ENCODE assay signal across 1 cellular context in genomic region chr2:172084734-172085459, GRCh38.
TF ChIP-seq lines count a peak whose summit lies in the region.

No MANE protein-coding gene starts in this region.

TF ChIP-seq in HepG2, 621 proteins besides CTCF, POLR2A, EP300 and RAD21 (continued from another document and continues in another):
- TF ChIP-seq USF2 (IDR thresholded peaks at IDR 0.05; ENCODE audit: low read depth, low read length) (no peak), USF2 (CRISPR knock-in tag; IDR thresholded peaks at IDR 0.05; ENCODE audit: borderline replicate concordance) (no peak), ZBTB8A (CRISPR knock-in tag; IDR thresholded peaks at IDR 0.05; ENCODE audit: borderline replicate concordance, low read depth) (no peak), RFX5 (IDR thresholded peaks at IDR 0.05; ENCODE audit: low read depth, low read length) (no peak; the same call in 1 of the 2 replicates), RBAK (CRISPR knock-in tag; IDR thresholded peaks at IDR 0.05) (no peak), SATB2 (CRISPR knock-in tag; IDR thresholded peaks at IDR 0.05) (no peak), DRAP1 (CRISPR knock-in tag; IDR thresholded peaks at IDR 0.05) (peak; percentile 81), MEIS2 (CRISPR knock-in tag; IDR thresholded peaks at IDR 0.05) (peak; percentile 19; the same call in 1 of the 2 replicates), CCAR2 (optimal IDR thresholded peaks at IDR 0.05; ENCODE audit: low read depth, low read length) (no peak), ZNF280D (CRISPR knock-in tag; IDR thresholded peaks at IDR 0.05) (no peak), ZHX2 (IDR thresholded peaks at IDR 0.05; ENCODE audit: low read depth) (no peak), ZHX2 (CRISPR knock-in tag; IDR thresholded peaks at IDR 0.05; ENCODE audit: borderline replicate concordance) (no peak), ZNF563 (CRISPR knock-in tag; IDR thresholded peaks at IDR 0.05) (peak; percentile 89; the same call in 1 of the 2 replicates), GFI1 (CRISPR knock-in tag; IDR thresholded peaks at IDR 0.05; ENCODE audit: borderline replicate concordance) (0 out of 2 replicates have a peak, but pooled peaks have one; percentile 45), ZFAT (CRISPR knock-in tag; conservative IDR thresholded peaks at IDR 0.05) (no peak), BORCS8-MEF2B (CRISPR knock-in tag; IDR thresholded peaks at IDR 0.05) (no peak; the same call in 1 of the 2 replicates), ZNF660 (CRISPR knock-in tag; IDR thresholded peaks at IDR 0.05; ENCODE audit: borderline replicate concordance, low read depth) (0 out of 2 replicates have a peak, but pooled peaks have one; percentile 62), JARID2 (CRISPR knock-in tag; IDR thresholded peaks at IDR 0.05; ENCODE audit: insufficient replicate concordance) (no peak), MED13 (CRISPR knock-in tag; IDR thresholded peaks at IDR 0.05) (no peak), ZNF720 (CRISPR knock-in tag; IDR thresholded peaks at IDR 0.05) (no peak), NFAT5 (CRISPR knock-in tag; IDR thresholded peaks at IDR 0.05) (no peak), ZNF549 (CRISPR knock-in tag; IDR thresholded peaks at IDR 0.05) (no peak), ZNF317 (CRISPR knock-in tag; IDR thresholded peaks at IDR 0.05) (0 out of 2 replicates have a peak, but pooled peaks have one; percentile 60), ZNF557 (CRISPR knock-in tag; IDR thresholded peaks at IDR 0.05) (0 out of 2 replicates have a peak, but pooled peaks have one; percentile 18), ZNF775 (CRISPR knock-in tag; IDR thresholded peaks at IDR 0.05; ENCODE audit: borderline replicate concordance) (0 out of 2 replicates have a peak, but pooled peaks have one; percentile 36), KDM1A (CRISPR knock-in tag; IDR thresholded peaks at IDR 0.05) (no peak), ZNF616 (CRISPR knock-in tag; IDR thresholded peaks at IDR 0.05; ENCODE audit: low read depth) (no peak; the same call in 1 of the 2 replicates), ZNF484 (CRISPR knock-in tag; IDR thresholded peaks at IDR 0.05; ENCODE audit: borderline replicate concordance, low read depth) (no peak), MBNL3 (CRISPR knock-in tag; conservative IDR thresholded peaks at IDR 0.05) (no peak), ZGPAT (CRISPR knock-in tag; IDR thresholded peaks at IDR 0.05) (peak; percentile 71; the same call in 1 of the 2 replicates), ZKSCAN5 (CRISPR knock-in tag; IDR thresholded peaks at IDR 0.05) (no peak), TAF1 (CRISPR knock-in tag; IDR thresholded peaks at IDR 0.05) (peak; percentile 32; the same call in 1 of the 2 replicates), GABPB1 (CRISPR knock-in tag; IDR thresholded peaks at IDR 0.05) (peak; percentile 71), MIER3 (CRISPR knock-in tag; IDR thresholded peaks at IDR 0.05; ENCODE audit: borderline replicate concordance) (no peak), ZFP91 (CRISPR knock-in tag; IDR thresholded peaks at IDR 0.05; ENCODE audit: borderline replicate concordance) (peak; percentile 46), GPN1 (CRISPR knock-in tag; IDR thresholded peaks at IDR 0.05; ENCODE audit: borderline replicate concordance) (no peak; the same call in 1 of the 2 replicates), ZMAT5 (CRISPR knock-in tag; IDR thresholded peaks at IDR 0.05; ENCODE audit: borderline replicate concordance, low read depth) (no peak), MBD4 (IDR thresholded peaks at IDR 0.05; ENCODE audit: borderline replicate concordance, low read length) (no peak), YY1 (IDR thresholded peaks at IDR 0.05; ENCODE audit: insufficient read depth, insufficient replicate concordance, low read depth, low read length) (peak; percentile 6)
